Comparison of ENCODE assay signal across 10 cellular contexts in genomic region chr11:128814856-128815705, GRCh38. TPM values are rescaled to one million over a fixed set of nuclear protein-coding genes. Genes with fewer than 3 reads are reported as not detected.
DNase-seq lines count a peak whose midpoint lies in the region; ATAC-seq and TF ChIP-seq lines count a peak whose summit lies in the region.
"Had no signal": no experiment of that assay in that cellular context is flagged by ENCODE, and none has a peak within 500 bp of the region (broad histone marks: within the 10 kb centered on the region; RNA-seq: fewer than 3 reads in every experiment).

No MANE protein-coding gene starts in this region.

- H2AFZ ChIP-seq in neural progenitor cell (replicated peaks), result peak overlapping the region; percentile 96

- H3K4me3 Mint-ChIP-seq in neural progenitor cell, result peak overlapping the region; percentile 17

- H3K9me3 ChIP-seq in neural progenitor cell (ENCODE audit: low read depth), result no peaks in the 10 kb centered on the region
- H3K9me3 ChIP-seq: breast epithelium had no signal

- ATAC-seq in activated naive CD4-positive, alpha-beta T cell treated with anti-CD3 and anti-CD28 coated beads, Interleukin-2, amount 50 U/mL, for 72 hours, result no peak
- no peak for ATAC-seq in HG03520 (IDR thresholded peaks at IDR 0.05; ENCODE audit: unreplicated experiment)

- H3K36me3 Mint-ChIP-seq in neural progenitor cell, result no peaks in the 10 kb centered on the region
- peaks cover 10% of the 10 kb centered on the region in 2 donors for H3K36me3 Mint-ChIP-seq in activated naive CD4-positive, alpha-beta T cell treated with anti-CD3 and anti-CD28 coated beads, Interleukin-2, amount 50 U/mL, for 72 hours

- no peaks in the 10 kb centered on the region for H4K20me1 ChIP-seq in neural progenitor cell (ENCODE audit: low read depth)

- H3K4me3 ChIP-seq in fibroblast of mammary gland (ENCODE audit: control insufficient read depth, low read depth, low read length), result no peak overlapping the region
- peak overlapping the region; percentile 25 for H3K4me3 ChIP-seq in neural progenitor cell
- H3K4me3 ChIP-seq: breast epithelium had no signal

- no peaks in the 10 kb centered on the region for H3K36me3 ChIP-seq in neural progenitor cell
- H3K36me3 ChIP-seq: breast epithelium had no signal

- no peaks in the 10 kb centered on the region for H3K79me2 ChIP-seq in neural progenitor cell (ENCODE audit: low read depth)

- H3K4me2 ChIP-seq in neural progenitor cell, result peak overlapping the region; percentile 72

- no peaks in the 10 kb centered on the region for H3F3A ChIP-seq in neural progenitor cell (ENCODE audit: low read depth)

- peaks cover 2% of the 10 kb centered on the region for H3K27me3 Mint-ChIP-seq in neural progenitor cell (ENCODE audit: insufficient read depth, low read depth)

- no peak overlapping the region for H3K27ac ChIP-seq in neural progenitor cell
- H3K27ac ChIP-seq: breast epithelium had no signal

- H3K9ac ChIP-seq in neural progenitor cell, result no peak overlapping the region

- no peaks in the 10 kb centered on the region for H3K27me3 ChIP-seq in neural progenitor cell
- H3K27me3 ChIP-seq: breast epithelium had no signal

- peak; percentile 41 for DNase-seq in Daoy (ENCODE audit: low read depth)
- DNase-seq in NCI-H226, result peak; percentile 89
- DNase-seq in fibroblast of mammary gland (ENCODE audit: low read depth), result peak; percentile 78
- peak; percentile 94 for DNase-seq in neural progenitor cell (ENCODE audit: low spot score)
- no peak for DNase-seq in GM19238 (ENCODE audit: insufficient read length, low spot score)
- no peak for DNase-seq in NCI-H1694 (lab: John Stamatoyannopoulos, UW)
- no peak for DNase-seq in activated naive CD4-positive, alpha-beta T cell treated with anti-CD3 and anti-CD28 coated beads, Interleukin-2, amount 50 U/mL, for 72 hours (ENCODE audit: low spot score in 2 of 2)
- DNase-seq: stimulated activated CD4-positive, alpha-beta T cell treated with anti-CD3 and anti-CD28 coated beads, Interleukin-1b, Interleukin-23, amount 100 ng/mL, for 48 hours had no signal

- peak overlapping the region; percentile 61 for H3K27ac Mint-ChIP-seq in neural progenitor cell
- peak overlapping the region in 1 of 2 donors; percentile 14 for H3K27ac Mint-ChIP-seq in activated naive CD4-positive, alpha-beta T cell treated with anti-CD3 and anti-CD28 coated beads, Interleukin-2, amount 50 U/mL, for 72 hours

- peaks cover 12% of the 10 kb centered on the region for H3K4me1 Mint-ChIP-seq in neural progenitor cell

- peaks cover 12% of the 10 kb centered on the region for H3K4me1 ChIP-seq in neural progenitor cell
- H3K4me1 ChIP-seq: breast epithelium had no signal

- H3K9me3 Mint-ChIP-seq in neural progenitor cell, result no peaks in the 10 kb centered on the region
- no peaks in the 10 kb centered on the region for H3K9me3 Mint-ChIP-seq in activated naive CD4-positive, alpha-beta T cell treated with anti-CD3 and anti-CD28 coated beads, Interleukin-2, amount 50 U/mL, for 72 hours

- TF ChIP-seq CTCF in fibroblast of mammary gland (conservative IDR thresholded peaks at IDR 0.05; ENCODE audit: control insufficient read depth, insufficient read depth, low read depth, low read length), result no peak
- TF ChIP-seq CTCF in neural progenitor cell (IDR thresholded peaks at IDR 0.05), result no peak

RNA-seq across cellular contexts. Expression of gene KCNJ1, which starts 52.0 kb away (rescaled TPM):
- not detected in 2 replicates for total RNA-seq in Daoy (2014; rRNA removed; shearing (Covaris generic))
- 0.03 and 0.41 TPM in 2 replicates for total RNA-seq in neural progenitor cell (ENCODE audit: low replicate concordance)
- total RNA-seq in activated naive CD4-positive, alpha-beta T cell treated with anti-CD3 and anti-CD28 coated beads, Interleukin-2, amount 50 U/mL, for 72 hours, result not detected

Comparison
In these comparisons a context has a peak if more than half of its experiments do, and no peak if none do; other contexts are left out.
1. DNase-seq: peak in Daoy (single experiment), NCI-H226 (single experiment), fibroblast of mammary gland (single experiment) and neural progenitor cell (single experiment); none in GM19238 (single experiment), NCI-H1694 (single experiment) and activated naive CD4-positive, alpha-beta T cell treated with anti-CD3 and anti-CD28 coated beads, Interleukin-2, amount 50 U/mL, for 72 hours (0 of 2).